20 cellular contexts compared by ENCODE assay signal in genomic region chr3:52072471-52072870, GRCh38.
"Had no signal": no experiment of that assay in that cellular context is flagged by ENCODE, and none has a peak within 500 bp of the region (broad histone marks: within the 10 kb centered on the region; RNA-seq: fewer than 3 reads in every experiment).

No MANE protein-coding gene starts in this region.

- H3K27me3 ChIP-seq: tibial nerve had no signal

- H3K27ac Mint-ChIP-seq: memory B cell; progenitor cell of endocrine pancreas; stimulated activated memory B cell treated with anti-CD40 and anti-IgM and Interleukin-4, amounts not matched to agents 10 μg/mL and 1 μg/mL and 100 μg/mL, for 72 hours; stimulated activated naive CD8-positive, alpha-beta T cell treated with anti-CD3 and anti-CD28 coated beads, Interleukin-15, Interleukin-2, amounts not matched to agents 100 ng/mL and 50 ng/mL, for 24 hours had no signal

- H3K9me3 ChIP-seq: thoracic aorta, tibial nerve had no signal

- H3K27ac ChIP-seq: coronary artery, parathyroid adenoma, tibial nerve had no signal

- H3K36me3 ChIP-seq: thoracic aorta, tibial nerve had no signal

- H3K4me3 Mint-ChIP-seq: central memory CD8-positive, alpha-beta T cell; memory B cell; natural killer cell; neural crest cell; stimulated activated memory B cell treated with anti-CD40 and anti-IgM and Interleukin-4, amounts not matched to agents 10 μg/mL and 1 μg/mL and 100 μg/mL, for 72 hours; stimulated activated naive CD8-positive, alpha-beta T cell treated with anti-CD3 and anti-CD28 coated beads, Interleukin-15, Interleukin-2, amounts not matched to agents 100 ng/mL and 50 ng/mL, for 24 hours had no signal

- H3K4me1 ChIP-seq: parathyroid adenoma had no signal

- H3K36me3 Mint-ChIP-seq: memory B cell; natural killer cell; stimulated activated memory B cell treated with anti-CD40 and anti-IgM and Interleukin-4, amounts not matched to agents 10 μg/mL and 1 μg/mL and 100 μg/mL, for 72 hours had no signal

- H3K9me3 Mint-ChIP-seq: central memory CD8-positive, alpha-beta T cell; memory B cell; natural killer cell; neural crest cell; stimulated activated memory B cell treated with anti-CD40 and anti-IgM and Interleukin-4, amounts not matched to agents 10 μg/mL and 1 μg/mL and 100 μg/mL, for 72 hours; stimulated activated naive CD8-positive, alpha-beta T cell treated with anti-CD3 and anti-CD28 coated beads, Interleukin-15, Interleukin-2, amounts not matched to agents 100 ng/mL and 50 ng/mL, for 24 hours had no signal

- H3K4me1 Mint-ChIP-seq: memory B cell; stimulated activated memory B cell treated with anti-CD40 and anti-IgM and Interleukin-4, amounts not matched to agents 10 μg/mL and 1 μg/mL and 100 μg/mL, for 72 hours had no signal

- DNase-seq: dermis blood vessel endothelial cell; kidney; natural killer cell; stimulated activated CD4-positive, alpha-beta T cell treated with anti-CD3 and anti-CD28 coated beads, Interleukin-12 subunit alpha, Interleukin-12 subunit beta, amount 100 ng/mL, for 4 hours; stimulated activated CD4-positive, alpha-beta T cell treated with anti-CD3 and anti-CD28 coated beads, Interleukin-1b, Interleukin-23, amount 100 ng/mL, for 48 hours; stimulated activated CD4-positive, alpha-beta T cell treated with anti-CD3 and anti-CD28 coated beads, Interleukin-4, amount 100 ng/mL, for 24 hours had no signal

- ATAC-seq: left lobe of liver; sciatic nerve; stimulated activated memory B cell treated with anti-CD40 and anti-IgM and Interleukin-4, amounts not matched to agents 10 μg/mL and 1 μg/mL and 100 μg/mL, for 72 hours had no signal

- H3K4me3 ChIP-seq: coronary artery, lung, smooth muscle cell, thoracic aorta, tibial nerve had no signal
